ENCODE assay signal across 8 cellular contexts in genomic region chr1:155207578-155208405, GRCh38. TPM values are rescaled to one million over a fixed set of nuclear protein-coding genes. Genes with fewer than 3 reads are reported as not detected.
DNase-seq lines count a peak whose midpoint lies in the region; ATAC-seq and TF ChIP-seq lines count a peak whose summit lies in the region.

Gene THBS3 (minus strand): TSS chr1:155207897. CDS start chr1:155207876, 21 bp downstream.

- no peaks in the 10 kb centered on the region for H3K27me3 ChIP-seq in Panc1 (ENCODE audit: control insufficient read depth, insufficient read depth, low read length)
- H3K27me3 ChIP-seq in duodenal mucosa (ENCODE audit: control insufficient read depth in 1 of 2, insufficient read depth in 2 of 2, low read length in 2 of 2): no peaks in the 10 kb centered on the region
- no peaks in the 10 kb centered on the region for H3K27me3 ChIP-seq in lung (ENCODE audit: control insufficient read depth, insufficient read depth)

- intact Hi-C loops in Panc1 (cut with micrococcal nuclease; ENCODE audit: unreplicated experiment): no loop called here

- peak within 1 kb of the TSS; percentile 89 for H3K4me3 Mint-ChIP-seq in stimulated activated naive CD8-positive, alpha-beta T cell treated with anti-CD3 and anti-CD28 coated beads, Interleukin-15, Interleukin-2, amounts not matched to agents 100 ng/mL and 50 ng/mL, for 24 hours

- in situ Hi-C loops in Panc1 (cut with HindIII; ENCODE audit: low pct_unique_long_range_greater_than_20kb, low sequenced_read_pairs): no loop called here

- no TSS peak for BruUV-seq in Panc1 (replicated peaks; lab: Mats Ljungman, UMichigan)

- H3K27me3 Mint-ChIP-seq in stimulated activated naive CD8-positive, alpha-beta T cell treated with anti-CD3 and anti-CD28 coated beads, Interleukin-15, Interleukin-2, amounts not matched to agents 100 ng/mL and 50 ng/mL, for 24 hours: no peaks in the 10 kb centered on the region

- POLR2A ChIA-PET in Panc1 (lab: Charles Lee): interaction anchor here (0.6 to 2.2 kb wide), 4 partner anchors 9 to 208 kb away, joined by 3 to 11 read pairs (median 3); no protein-coding TSS in a partner anchor

- 22 to 30% methylated on average over 14 to 16 of the region's 16 CpGs for WGBS in lung, 2 donors

- peaks cover 30% of the 10 kb centered on the region for H3K4me1 Mint-ChIP-seq in stimulated activated naive CD8-positive, alpha-beta T cell treated with anti-CD3 and anti-CD28 coated beads, Interleukin-15, Interleukin-2, amounts not matched to agents 100 ng/mL and 50 ng/mL, for 24 hours (ENCODE audit: low read depth)

- no peaks in the 10 kb centered on the region for H3K9me3 Mint-ChIP-seq in stimulated activated naive CD8-positive, alpha-beta T cell treated with anti-CD3 and anti-CD28 coated beads, Interleukin-15, Interleukin-2, amounts not matched to agents 100 ng/mL and 50 ng/mL, for 24 hours

- no peak for TF ChIP-seq CTCF in Panc1 (IDR thresholded peaks at IDR 0.05)
- TF ChIP-seq CTCF in lung (IDR thresholded peaks at IDR 0.05; ENCODE audit: control extremely low read depth, extremely low read depth): no peak

- DNase-seq in stimulated activated naive CD8-positive, alpha-beta T cell treated with anti-CD3 and anti-CD28 coated beads, Interleukin-15, Interleukin-2, amounts not matched to agents 100 U/mL and 50 U/mL, for 24 hours: no peak
- DNase-seq in Panc1 (ENCODE audit: low read depth, low spot score) (no peak), lung (ENCODE audit: low spot score) (no peak)

- TF ChIP-seq POLR2A in GM18505 (IDR thresholded peaks at IDR 0.05; ENCODE audit: borderline replicate concordance, extremely low read depth, insufficient read depth, insufficient read length): no peak

- CTCF ChIA-PET in Panc1 (lab: Charles Lee): interaction anchor here (0.5 to 1.8 kb wide), 7 partner anchors 14 to 121 kb away, joined by 3 to 9 read pairs (median 4); no protein-coding TSS in a partner anchor

- peak within 1 kb of the TSS; percentile 94 for H3K27ac Mint-ChIP-seq in stimulated activated naive CD8-positive, alpha-beta T cell treated with anti-CD3 and anti-CD28 coated beads, Interleukin-15, Interleukin-2, amounts not matched to agents 100 ng/mL and 50 ng/mL, for 24 hours

- H3K9me3 ChIP-seq in Panc1 (ENCODE audit: control insufficient read depth, insufficient read depth, low read depth, low read length) (no peaks in the 10 kb centered on the region), duodenal mucosa (ENCODE audit: control insufficient read depth in 1 of 2, low read length in 2 of 2) (no peaks in the 10 kb centered on the region), lung (ENCODE audit: control insufficient read depth in 2 of 2, insufficient read depth in 1 of 2, low read length in 1 of 2) (no peaks in the 10 kb centered on the region)

- peaks cover 6% of the 10 kb centered on the region; the same call in 1 of the 2 replicates for H3K36me3 ChIP-seq in Panc1 (ENCODE audit: control insufficient read depth, insufficient read depth, low read length)
- peaks cover 0 to 4% of the 10 kb centered on the region in 2 donors for H3K36me3 ChIP-seq in duodenal mucosa (ENCODE audit: control insufficient read depth in 1 of 2, insufficient read depth in 2 of 2, low read length in 2 of 2)
- peaks cover 0 to 7% of the 10 kb centered on the region in 2 donors for H3K36me3 ChIP-seq in lung (ENCODE audit: control insufficient read depth in 2 of 2, insufficient read depth in 2 of 2, low read length in 2 of 2)

- H3K36me3 Mint-ChIP-seq in stimulated activated naive CD8-positive, alpha-beta T cell treated with anti-CD3 and anti-CD28 coated beads, Interleukin-15, Interleukin-2, amounts not matched to agents 100 ng/mL and 50 ng/mL, for 24 hours (ENCODE audit: low read depth): no peaks in the 10 kb centered on the region

- H3K4me3 ChIP-seq in Panc1 (ENCODE audit: low read depth in 2 of 2, low read length in 2 of 2) (peak within 1 kb of the TSS; percentile 94 to 99), duodenal mucosa (ENCODE audit: low read depth in 1 of 2, low read length in 2 of 2) (peak within 1 kb of the TSS; percentile 84 to 91), lung (peak within 1 kb of the TSS; percentile 97)

- H3K27ac ChIP-seq in Panc1 (ENCODE audit: low read length) (peak within 1 kb of the TSS; percentile 93), duodenal mucosa (ENCODE audit: low read depth, low read length) (peak within 1 kb of the TSS; percentile 99), lung (ENCODE audit: low read depth in 1 of 2, low read length in 1 of 2) (peak within 1 kb of the TSS; percentile 90 to 99), temporal lobe (ENCODE audit: low read depth, low read length) (peak within 1 kb of the TSS; percentile 97)

- peak within 1 kb of the TSS; percentile 71 to 85 for H3K9ac ChIP-seq in duodenal mucosa (ENCODE audit: low read depth in 1 of 2, low read length in 2 of 2)

- peaks cover 19% of the 10 kb centered on the region for H3K4me1 ChIP-seq in Panc1 (ENCODE audit: control insufficient read depth, insufficient read depth, low read length)
- H3K4me1 ChIP-seq in duodenal mucosa (ENCODE audit: control insufficient read depth in 1 of 2, insufficient read depth in 2 of 2, low read length in 2 of 2): peaks cover 21 to 26% of the 10 kb centered on the region in 2 donors
- H3K4me1 ChIP-seq in lung (ENCODE audit: control insufficient read depth in 2 of 2, insufficient read depth in 2 of 2, low read length in 2 of 2): peaks cover 0 to 6% of the 10 kb centered on the region in 2 donors

- ATAC-seq in stimulated activated naive CD8-positive, alpha-beta T cell treated with anti-CD3 and anti-CD28 coated beads, Interleukin-15, Interleukin-2, amounts not matched to agents 100 U/mL and 50 U/mL, for 24 hours: no peak
- peak; percentile 5 for ATAC-seq in Panc1
- no peak for ATAC-seq in lung (ENCODE audit: insufficient read depth, low FRiP score)
- no peak for ATAC-seq in GM18505 (IDR thresholded peaks at IDR 0.05; ENCODE audit: unreplicated experiment)
- ATAC-seq in HG03108 (IDR thresholded peaks at IDR 0.05; ENCODE audit: unreplicated experiment): no peak

RNA-seq across cellular contexts. Expression of gene THBS3, which starts in this region (rescaled TPM):
- total RNA-seq in Panc1 (2021; ENCODE audit: unreplicated experiment) (35.9 TPM), lung (10 to 100 TPM; 26.6 to 33.1 TPM), temporal lobe (4.7 TPM)
- 40.8 TPM for polyA plus RNA-seq in Panc1 (2012; ENCODE audit: insufficient read length)
- 10 to 100 TPM; 11.4 to 22.1 TPM for polyA plus RNA-seq in lung
